23 cellular contexts compared by ENCODE assay signal in the genomic region with DNA sequence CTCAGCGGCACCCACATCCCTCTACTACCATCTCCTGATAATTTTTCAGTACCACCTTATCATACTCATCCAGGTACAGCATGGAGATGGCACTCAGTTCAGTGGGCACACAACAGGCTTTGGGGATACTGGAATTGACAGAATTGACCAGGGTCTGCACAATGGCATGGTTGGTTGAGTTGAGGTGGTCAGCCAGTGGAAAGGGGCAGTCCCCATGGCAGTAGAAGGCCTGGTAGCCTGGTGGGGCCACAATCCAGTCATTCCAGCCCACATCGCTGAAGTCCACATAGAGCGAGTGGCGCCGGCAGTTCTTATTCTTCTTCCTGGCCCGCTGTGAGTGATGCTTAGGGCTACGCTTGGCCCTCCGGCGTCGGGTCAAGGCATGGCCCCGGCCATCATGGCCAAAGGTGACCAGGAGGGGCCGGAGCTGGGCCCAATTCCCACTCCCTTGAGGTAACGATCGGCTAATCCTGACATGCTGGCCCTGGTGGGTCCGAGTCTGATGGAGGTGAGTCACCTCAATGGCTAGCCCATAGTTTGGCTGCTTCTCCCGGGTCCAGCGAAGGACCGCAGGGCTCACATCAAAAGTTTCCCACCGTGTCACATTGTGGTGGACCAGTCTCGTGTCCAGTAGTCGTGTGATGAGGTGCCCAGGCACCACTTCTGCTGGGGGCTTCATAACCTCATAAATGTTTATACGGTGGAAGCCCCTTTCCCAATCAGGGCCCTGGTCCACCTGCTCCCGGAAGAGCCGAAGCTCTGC. TPM values are rescaled to one million over a fixed set of nuclear protein-coding genes. Genes with fewer than 3 reads are reported as not detected.
A peak's percentile ranks its signal among the peaks of the same experiment; 100 is the strongest.
DNase-seq lines count a peak whose midpoint lies in the region; ATAC-seq, FAIRE-seq and TF ChIP-seq lines count a peak whose summit lies in the region.
"Had no signal": no experiment of that assay in that cellular context is flagged by ENCODE, and none has a peak within 500 bp of the region (broad histone marks: within the 10 kb centered on the region; RNA-seq: fewer than 3 reads in every experiment).

No MANE protein-coding gene starts in this region.

- H3K27ac ChIP-seq in HepG2 (ENCODE audit: extremely low read length, insufficient read depth, low read length) (no peak overlapping the region), right lobe of liver (no peak overlapping the region), fibroblast of lung (ENCODE audit: insufficient read depth, low read length) (no peak overlapping the region), neural progenitor cell (no peak overlapping the region)
- H3K27ac ChIP-seq: epithelial cell of prostate, SK-N-MC, upper lobe of left lung had no signal

- H3K9me3 ChIP-seq in HepG2 (ENCODE audit: low read length) (no peaks in the 10 kb centered on the region), right lobe of liver (no peaks in the 10 kb centered on the region), fibroblast of lung (ENCODE audit: control insufficient read depth, insufficient read depth, low read depth, low read length) (no peaks in the 10 kb centered on the region), neural progenitor cell (ENCODE audit: low read depth) (no peaks in the 10 kb centered on the region)
- H3K9me3 ChIP-seq: MG63, upper lobe of left lung had no signal

- H3K9ac ChIP-seq in HepG2 (ENCODE audit: insufficient read depth, low read depth, low read length) (no peak overlapping the region), fibroblast of lung (ENCODE audit: insufficient read depth, low read length) (no peak overlapping the region), neural progenitor cell (no peak overlapping the region)

- peak overlapping the region; percentile 39 for H3K4me3 Mint-ChIP-seq in neural progenitor cell
- no peak overlapping the region for H3K4me3 Mint-ChIP-seq in activated CD4-positive, alpha-beta T cell treated with anti-CD3 and anti-CD28 coated beads for 36 hours
- no peak overlapping the region for H3K4me3 Mint-ChIP-seq in activated CD4-positive, alpha-beta T cell treated with anti-CD3 and anti-CD28 coated beads, Interleukin-2, amount 10 ng/mL, durations not matched to agents 24 days and 14 days
- H3K4me3 Mint-ChIP-seq: activated CD8-positive, alpha-beta memory T cell treated with anti-CD3 and anti-CD28 coated beads, Interleukin-2, amount 10 ng/mL, durations not matched to agents 7 days and 5 days; central memory CD8-positive, alpha-beta T cell; natural killer cell treated with Interleukin-12 subunit alpha and Interleukin-12 subunit beta and Interleukin-15 and Interleukin-18, amount 100 ng/mL, for 72 hours; T-helper 1 cell treated with Interleukin-12 subunit alpha and Interleukin-12 subunit beta and Interleukin-4 antibody, amounts not matched to agents 30 μg/mL and 1 μg/mL, for 36 hours had no signal

- ATAC-seq in HepG2 = no peak
- ATAC-seq in right lobe of liver = no peak
- no peak for ATAC-seq in activated CD4-positive, alpha-beta T cell treated with anti-CD3 and anti-CD28 coated beads for 36 hours
- no peak for ATAC-seq in sciatic nerve
- ATAC-seq: activated CD8-positive, alpha-beta memory T cell treated with anti-CD3 and anti-CD28 coated beads, Interleukin-2, amount 10 ng/mL, durations not matched to agents 7 days and 5 days; activated naive CD4-positive, alpha-beta T cell treated with anti-CD3 and anti-CD28 coated beads, Interleukin-2, amount 50 U/mL, for 72 hours had no signal

- WGBS in HepG2 (ENCODE audit: low lambda C conversion rate) = 100% methylated on average over 4 of the region's 24 CpGs
- WGBS in right lobe of liver (ENCODE audit: insufficient coverage, low coverage, low lambda C conversion rate, missing lambda C conversion rate) = 90% methylated on average over 6 of the region's 24 CpGs

- TF ChIP-seq EP300 in HepG2 (IDR thresholded peaks at IDR 0.05; ENCODE audit: low read depth in 2 of 2, low read length in 2 of 2) (no peak), HepG2 (CRISPR knock-in tag; IDR thresholded peaks at IDR 0.05; ENCODE audit: borderline replicate concordance) (no peak)

- CTCF ChIA-PET in HepG2 (lab: Yijun Ruan, JAX; ENCODE audit: low intra/inter-chr PET ratio, low total read pairs) = no interaction called here
- CTCF ChIA-PET in activated CD4-positive, alpha-beta T cell treated with anti-CD3 and anti-CD28 coated beads for 36 hours (lab: Charles Lee) = no interaction called here

- no peak for TF ChIP-seq RAD21 in HepG2 (CRISPR knock-in tag; IDR thresholded peaks at IDR 0.05)

- in situ Hi-C loops in HepG2 (cut with HindIII; ENCODE audit: extremely low pct_ligation_motif_present, low pct_unique_long_range_greater_than_20kb) = loop anchor here (5.0 to 10.0 kb wide), 3 partner anchors 187 to 395 kb away; no protein-coding TSS in a partner anchor

- no peaks in the 10 kb centered on the region; a peak in 1 of 5 replicates for H3K27me3 ChIP-seq in HepG2 (ENCODE audit: control insufficient read depth in 1 of 2, insufficient read depth in 2 of 2, low read length in 2 of 2)
- no peaks in the 10 kb centered on the region for H3K27me3 ChIP-seq in right lobe of liver
- no peaks in the 10 kb centered on the region for H3K27me3 ChIP-seq in fibroblast of lung (ENCODE audit: control insufficient read depth, insufficient read depth, low read length)
- peaks cover 98% of the 10 kb centered on the region for H3K27me3 ChIP-seq in neural progenitor cell
- H3K27me3 ChIP-seq: MG63 had no signal

- intact Hi-C loops in HepG2 (cut with micrococcal nuclease; ENCODE audit: unreplicated experiment) (loop anchor here (5.0 kb wide), 1 partner anchor 413 kb away; no protein-coding TSS in a partner anchor), right lobe of liver (cut with DNase I) (no loop called here), sciatic nerve (cut with DNase I) (loop anchor here (10.0 kb wide), 1 partner anchor 215 kb away; no protein-coding TSS in a partner anchor)
- intact Hi-C loops in activated CD4-positive, alpha-beta T cell treated with anti-CD3 and anti-CD28 coated beads for 36 hours (cut with DNase I, micrococcal nuclease) = no loop called here
- intact Hi-C loops in activated CD4-positive, alpha-beta T cell treated with anti-CD3 and anti-CD28 coated beads, Interleukin-2, amount 10 ng/mL, durations not matched to agents 24 days and 14 days (cut with micrococcal nuclease) = no loop called here

- H3K9me3 Mint-ChIP-seq in neural progenitor cell = no peaks in the 10 kb centered on the region
- H3K9me3 Mint-ChIP-seq in activated CD4-positive, alpha-beta T cell treated with anti-CD3 and anti-CD28 coated beads for 36 hours (ENCODE audit: low read depth) = no peaks in the 10 kb centered on the region
- H3K9me3 Mint-ChIP-seq in activated CD4-positive, alpha-beta T cell treated with anti-CD3 and anti-CD28 coated beads, Interleukin-2, amount 10 ng/mL, durations not matched to agents 24 days and 14 days = no peaks in the 10 kb centered on the region
- H3K9me3 Mint-ChIP-seq: central memory CD8-positive, alpha-beta T cell; natural killer cell treated with Interleukin-12 subunit alpha and Interleukin-12 subunit beta and Interleukin-15 and Interleukin-18, amount 100 ng/mL, for 72 hours; T-helper 1 cell treated with Interleukin-12 subunit alpha and Interleukin-12 subunit beta and Interleukin-4 antibody, amounts not matched to agents 30 μg/mL and 1 μg/mL, for 36 hours had no signal

- H3K36me3 ChIP-seq in HepG2 (replicated peaks in 1 of 2; ENCODE audit: control insufficient read depth in 1 of 2, insufficient read depth in 2 of 2, low read length in 2 of 2) (peaks cover 19 to 38% of the 10 kb centered on the region in 2 experiments), right lobe of liver (no peaks in the 10 kb centered on the region), fibroblast of lung (ENCODE audit: control insufficient read depth, insufficient read depth, low read length) (peaks cover 2% of the 10 kb centered on the region), neural progenitor cell (no peaks in the 10 kb centered on the region)
- H3K36me3 ChIP-seq: MG63 had no signal

- POLR2A ChIA-PET in HepG2 (lab: Yijun Ruan, JAX) = interaction anchor here (1.5 kb wide), 1 partner anchor 379 kb away, joined by 3 read pairs; no protein-coding TSS in a partner anchor
- POLR2A ChIA-PET in activated CD4-positive, alpha-beta T cell treated with anti-CD3 and anti-CD28 coated beads for 36 hours (lab: Charles Lee) = no interaction called here

- TF ChIP-seq POLR2A in HepG2 (IDR thresholded peaks at IDR 0.05; ENCODE audit: insufficient read depth in 1 of 2, low read depth in 2 of 2, low read length in 2 of 2) = 0 out of 4 replicates have a peak, but pooled peaks of 1 of the 2 experiments have one; percentile 40
- TF ChIP-seq POLR2A in right lobe of liver (IDR thresholded peaks at IDR 0.05) = no peak

- peaks cover 52% of the 10 kb centered on the region for H3K4me1 Mint-ChIP-seq in neural progenitor cell
- peaks cover 20% of the 10 kb centered on the region for H3K4me1 Mint-ChIP-seq in activated CD4-positive, alpha-beta T cell treated with anti-CD3 and anti-CD28 coated beads for 36 hours
- peaks cover 14% of the 10 kb centered on the region for H3K4me1 Mint-ChIP-seq in activated CD4-positive, alpha-beta T cell treated with anti-CD3 and anti-CD28 coated beads, Interleukin-2, amount 10 ng/mL, durations not matched to agents 24 days and 14 days
- H3K4me1 Mint-ChIP-seq: central memory CD8-positive, alpha-beta T cell had no signal

- no peak overlapping the region for H3K27ac Mint-ChIP-seq in neural progenitor cell
- H3K27ac Mint-ChIP-seq in activated CD4-positive, alpha-beta T cell treated with anti-CD3 and anti-CD28 coated beads for 36 hours = no peak overlapping the region
- H3K27ac Mint-ChIP-seq in activated CD4-positive, alpha-beta T cell treated with anti-CD3 and anti-CD28 coated beads, Interleukin-2, amount 10 ng/mL, durations not matched to agents 24 days and 14 days = no peak overlapping the region
- H3K27ac Mint-ChIP-seq: activated CD8-positive, alpha-beta memory T cell treated with anti-CD3 and anti-CD28 coated beads, Interleukin-2, amount 10 ng/mL, durations not matched to agents 7 days and 5 days; activated naive CD4-positive, alpha-beta T cell treated with anti-CD3 and anti-CD28 coated beads, Interleukin-2, amount 50 U/mL, for 72 hours; CD4-positive, alpha-beta memory T cell; natural killer cell treated with Interleukin-12 subunit alpha and Interleukin-12 subunit beta and Interleukin-15 and Interleukin-18, amount 100 ng/mL, for 72 hours; T-helper 1 cell treated with Interleukin-12 subunit alpha and Interleukin-12 subunit beta and Interleukin-4 antibody, amounts not matched to agents 30 μg/mL and 1 μg/mL, for 36 hours had no signal

- TF ChIP-seq CTCF in HepG2 (CRISPR knock-in tag; IDR thresholded peaks at IDR 0.05) = no peak
- TF ChIP-seq CTCF in right lobe of liver (IDR thresholded peaks at IDR 0.05) = no peak
- TF ChIP-seq CTCF in fibroblast of lung (conservative IDR thresholded peaks at IDR 0.05 in 1 of 2, IDR thresholded peaks at IDR 0.05 in 1 of 2; ENCODE audit: low read depth in 1 of 2, low read length in 2 of 2) = no peak
- no peak for TF ChIP-seq CTCF in neural progenitor cell (IDR thresholded peaks at IDR 0.05)

- H3K4me1 ChIP-seq in HepG2 (ENCODE audit: insufficient read depth, low read length) (peaks cover 58% of the 10 kb centered on the region), right lobe of liver (peaks cover 0 to 18% (median 3%) of the 10 kb centered on the region in 4 donors), fibroblast of lung (ENCODE audit: control insufficient read depth, extremely low read depth, insufficient read depth, low read length) (no peaks in the 10 kb centered on the region), neural progenitor cell (peaks cover 46% of the 10 kb centered on the region)

- peaks cover 50% of the 10 kb centered on the region for H3K27me3 Mint-ChIP-seq in neural progenitor cell (ENCODE audit: insufficient read depth, low read depth)
- peaks cover 57% of the 10 kb centered on the region for H3K27me3 Mint-ChIP-seq in activated CD4-positive, alpha-beta T cell treated with anti-CD3 and anti-CD28 coated beads for 36 hours
- peaks cover 72% of the 10 kb centered on the region for H3K27me3 Mint-ChIP-seq in activated CD4-positive, alpha-beta T cell treated with anti-CD3 and anti-CD28 coated beads, Interleukin-2, amount 10 ng/mL, durations not matched to agents 24 days and 14 days

- H3K36me3 Mint-ChIP-seq in neural progenitor cell = peaks cover 26% of the 10 kb centered on the region
- H3K36me3 Mint-ChIP-seq in activated CD4-positive, alpha-beta T cell treated with anti-CD3 and anti-CD28 coated beads for 36 hours (ENCODE audit: low read depth) = no peaks in the 10 kb centered on the region
- peaks cover 4% of the 10 kb centered on the region for H3K36me3 Mint-ChIP-seq in activated CD4-positive, alpha-beta T cell treated with anti-CD3 and anti-CD28 coated beads, Interleukin-2, amount 10 ng/mL, durations not matched to agents 24 days and 14 days (ENCODE audit: low read depth)
- H3K36me3 Mint-ChIP-seq: activated CD8-positive, alpha-beta memory T cell treated with anti-CD3 and anti-CD28 coated beads, Interleukin-2, amount 10 ng/mL, durations not matched to agents 7 days and 5 days; CD4-positive, alpha-beta memory T cell; natural killer cell treated with Interleukin-12 subunit alpha and Interleukin-12 subunit beta and Interleukin-15 and Interleukin-18, amount 100 ng/mL, for 72 hours had no signal

- BruUV-seq in HepG2 (replicated peaks; lab: Mats Ljungman, UMichigan) = TSS peak; percentile 27

- no peak for FAIRE-seq in HepG2 (lab: Jason Lieb, UNC)

- H3F3A ChIP-seq in neural progenitor cell (ENCODE audit: low read depth) = peaks cover 26% of the 10 kb centered on the region

- H3K79me2 ChIP-seq in HepG2 (ENCODE audit: insufficient read depth, low read length) (peaks cover 47% of the 10 kb centered on the region), fibroblast of lung (ENCODE audit: control insufficient read depth, insufficient read depth, low read length) (peaks cover 2% of the 10 kb centered on the region), neural progenitor cell (ENCODE audit: low read depth) (peaks cover 35% of the 10 kb centered on the region)

- DNase-seq in HepG2 (ENCODE audit: low spot score) (no peak), right lobe of liver (no peak), fibroblast of lung (ENCODE audit: low read depth in 2 of 2) (no peak), neural progenitor cell (ENCODE audit: low spot score) (no peak), RKO (ENCODE audit: low spot score) (no peak), sciatic nerve (ENCODE audit: low spot score) (no peak)
- DNase-seq in activated CD4-positive, alpha-beta T cell treated with anti-CD3 and anti-CD28 coated beads for 36 hours = no peak
- no peak for DNase-seq in activated CD4-positive, alpha-beta T cell treated with anti-CD3 and anti-CD28 coated beads, Interleukin-2, amount 10 ng/mL, durations not matched to agents 24 days and 14 days
- DNase-seq: 8988T; activated CD4-positive, alpha-beta T cell treated with anti-CD3 and anti-CD28 coated beads for 4 hours; activated CD8-positive, alpha-beta memory T cell treated with anti-CD3 and anti-CD28 coated beads, Interleukin-2, amount 10 ng/mL, durations not matched to agents 7 days and 5 days; CD4-positive, alpha-beta memory T cell; MG63; NCI-H1417 treated with DMSO at 0.1 percent for 48 hours; NCI-H2171 treated with DMSO at 0.1 percent for 48 hours; NCI-H526 treated with DMSO at 0.1 percent for 48 hours had no signal

- H3K4me2 ChIP-seq in HepG2 (ENCODE audit: low read depth, low read length) = peak overlapping the region; percentile 75; the same call in 1 of the 2 replicates
- peak overlapping the region; percentile 50 for H3K4me2 ChIP-seq in fibroblast of lung (ENCODE audit: extremely low read depth, insufficient read depth, low read length)
- H3K4me2 ChIP-seq in neural progenitor cell = no peak overlapping the region

- H2AFZ ChIP-seq in HepG2 (ENCODE audit: low read length) = no peak overlapping the region
- no peak overlapping the region for H2AFZ ChIP-seq in fibroblast of lung (ENCODE audit: low read length)
- H2AFZ ChIP-seq in neural progenitor cell (replicated peaks) = no peak overlapping the region

- peaks cover 24% of the 10 kb centered on the region; the same call in 1 of the 2 replicates for H4K20me1 ChIP-seq in HepG2 (ENCODE audit: insufficient read depth, low read length)
- no peaks in the 10 kb centered on the region for H4K20me1 ChIP-seq in fibroblast of lung (ENCODE audit: control insufficient read depth, extremely low read depth, insufficient read depth, low read length)
- peaks cover 49% of the 10 kb centered on the region for H4K20me1 ChIP-seq in neural progenitor cell (ENCODE audit: low read depth)

- H3K4me3 ChIP-seq in HepG2 (replicated peaks in 1 of 3; ENCODE audit: insufficient read depth in 1 of 3, low read depth in 2 of 3, low read length in 3 of 3) (peak overlapping the region in 1 of 3 experiments; percentile 87; a peak in 3 of 6 replicates), right lobe of liver (no peak overlapping the region), fibroblast of lung (replicated peaks in 1 of 4; ENCODE audit: control extremely low read depth in 1 of 4, insufficient read depth in 1 of 4, low read depth in 3 of 4, low read length in 4 of 4) (peak overlapping the region in 2 of 4 experiments; percentile 90 to 94), neural progenitor cell (no peak overlapping the region)
- H3K4me3 ChIP-seq: SK-N-MC had no signal

RNA-seq across cellular contexts. Expression of a gene that starts 6.4 kb away (rescaled TPM):
- 42.0 and 56.4 TPM in 2 replicates for total RNA-seq in HepG2 (2016; rRNA removed; fragmentation: Illumina TruSeq; extraction: Trizol)
- 35.6 and 35.9 TPM in 2 replicates for total RNA-seq in HepG2 (2016; cell fraction: cytosol; rRNA removed; fragmentation: Illumina TruSeq; extraction: Trizol; ENCODE audit: low read depth)
- total RNA-seq in HepG2 (2016; cell fraction: insoluble cytoplasmic fraction; rRNA removed; fragmentation: Illumina TruSeq; extraction: Trizol) = 41.4 and 55.4 TPM in 2 replicates
- total RNA-seq in HepG2 (2016; cell fraction: membrane; rRNA removed; fragmentation: Illumina TruSeq; extraction: Trizol) = 49.1 and 51.5 TPM in 2 replicates
- 49.7 and 53.7 TPM in 2 replicates for total RNA-seq in HepG2 (2016; cell fraction: nucleus; rRNA removed; fragmentation: Illumina TruSeq; extraction: Trizol)
- polyA plus RNA-seq in HepG2 (2011; rRNA removed) = 160 and 169 TPM in 2 replicates
- polyA plus RNA-seq in HepG2 (2011; cell fraction: cytosol; rRNA removed) = 138 and 170 TPM in 2 replicates
- polyA plus RNA-seq in HepG2 (2011; cell fraction: nucleus; rRNA removed) = 131 and 155 TPM in 2 replicates
- polyA plus RNA-seq in HepG2 (2012) = 107 and 149 TPM in 2 replicates
- 19.3 and 21.3 TPM in 2 replicates for polyA plus RNA-seq in HepG2 (2016; cell fraction: cytosol; fragmentation: Illumina TruSeq; extraction: Trizol; ENCODE audit: low read depth)
- 65.3 and 66.1 TPM in 2 replicates for polyA plus RNA-seq in HepG2 (2016; cell fraction: insoluble cytoplasmic fraction; fragmentation: Illumina TruSeq; extraction: Trizol; ENCODE audit: low read depth)
- polyA plus RNA-seq in HepG2 (2016; cell fraction: membrane; fragmentation: Illumina TruSeq; extraction: Trizol; ENCODE audit: low read depth) = 36.6 and 42.0 TPM in 2 replicates
- 127 and 132 TPM in 2 replicates for polyA plus RNA-seq in HepG2 (2016; cell fraction: nucleus; fragmentation: Illumina TruSeq; extraction: Trizol; ENCODE audit: insufficient read depth, low read depth)
- polyA minus RNA-seq in HepG2 (2011; rRNA and poly(A)+ RNA removed; ENCODE audit: low replicate concordance) = 184 TPM in 1 of 2 replicates, not detected in the other
- polyA minus RNA-seq in HepG2 (2011; cell fraction: cytosol; rRNA and poly(A)+ RNA removed) = 61.4 and 78.3 TPM in 2 replicates
- polyA minus RNA-seq in HepG2 (2011; cell fraction: nucleus; rRNA and poly(A)+ RNA removed) = 94.6 and 96.1 TPM in 2 replicates
- 1 to 10 TPM; 1.8 to 3.1 (median 2.4) TPM for total RNA-seq in right lobe of liver
- 27.2 and 77.5 TPM in 2 replicates for total RNA-seq in fibroblast of lung
- polyA plus RNA-seq in fibroblast of lung = 11.4 and 22.9 TPM in 2 replicates
- 17.1 and 34.4 TPM in 2 replicates for polyA plus RNA-seq in fibroblast of lung (2012)
- polyA minus RNA-seq in fibroblast of lung (ENCODE audit: low replicate concordance) = 11.3 and 36.3 TPM in 2 replicates
- total RNA-seq in neural progenitor cell (ENCODE audit: low replicate concordance) = 11.0 and 18.4 TPM in 2 replicates
- total RNA-seq in activated CD4-positive, alpha-beta T cell treated with anti-CD3 and anti-CD28 coated beads for 36 hours = not detected
- not detected in 2 replicates for total RNA-seq in activated CD4-positive, alpha-beta T cell treated with anti-CD3 and anti-CD28 coated beads, Interleukin-2, amount 10 ng/mL, durations not matched to agents 24 days and 14 days
- total RNA-seq in sciatic nerve = 12.0 TPM
- total RNA-seq: activated naive CD4-positive, alpha-beta T cell treated with anti-CD3 and anti-CD28 coated beads, Interleukin-2, amount 50 U/mL, for 72 hours had no signal

Comparison
In these comparisons a context has a peak if more than half of its experiments do, and no peak if none do; other contexts are left out.
1. intact Hi-C loops: an anchor here in HepG2 (5.0 kb wide) and sciatic nerve (10.0 kb wide); none called in right lobe of liver, activated CD4-positive, alpha-beta T cell treated with anti-CD3 and anti-CD28 coated beads for 36 hours and activated CD4-positive, alpha-beta T cell treated with anti-CD3 and anti-CD28 coated beads, Interleukin-2, amount 10 ng/mL, durations not matched to agents 24 days and 14 days.